9 cellular contexts compared by ENCODE assay signal in genomic region chr19:40611096-40611495, GRCh38. TPM values are rescaled to one million over a fixed set of nuclear protein-coding genes. Genes with fewer than 3 reads are reported as not detected.
DNase-seq lines count a peak whose midpoint lies in the region; ATAC-seq and TF ChIP-seq lines count a peak whose summit lies in the region.
"Had no signal": no experiment of that assay in that cellular context is flagged by ENCODE, and none has a peak within 500 bp of the region (broad histone marks: within the 10 kb centered on the region; RNA-seq: fewer than 3 reads in every experiment).

No MANE protein-coding gene starts in this region.

- H3K9me3 ChIP-seq in upper lobe of left lung = no peaks in the 10 kb centered on the region
- H3K9me3 ChIP-seq in PC-9 (ENCODE audit: insufficient read depth, low read depth) = no peaks in the 10 kb centered on the region
- H3K9me3 ChIP-seq: adrenal gland had no signal

- POLR2A ChIA-PET in PC-9 (lab: Charles Lee; ENCODE audit: unreplicated experiment) = no interaction called here

- intact Hi-C loops in PC-9 (cut with micrococcal nuclease; ENCODE audit: unreplicated experiment) = loop anchor here (5.0 kb wide), 1 partner anchor 106 kb away; the partner anchor contains the start of genes COQ8B and ITPKC

- peak overlapping the region; percentile 94 for H3K4me3 Mint-ChIP-seq in activated T-cell treated with anti-CD3 and anti-CD28 coated beads, Interleukin-2, amount 50 U/mL, for 24 hours

- DNase-seq in activated T-cell treated with anti-CD3 and anti-CD28 coated beads, Interleukin-2, amount 50 U/mL, for 24 hours = no peak
- no peak for DNase-seq in activated T-cell treated with anti-CD3 and anti-CD28 coated beads, Interleukin-2, amount 50 U/mL, for 48 hours
- DNase-seq in activated T-helper 1 cell treated with Interleukin-2 at 50 U/mL for 16 hours (ENCODE audit: low read depth) (peak; percentile 35), islet precursor cell (peak; percentile 52), upper lobe of left lung (peak; percentile 78 to 90), PC-9 (no peak), SKM-1 (lab: John Stamatoyannopoulos, UW; ENCODE audit: unreplicated experiment) (no peak), AG08395 (ENCODE audit: low spot score) (no peak)

- no peaks in the 10 kb centered on the region for H4K20me1 ChIP-seq in PC-9 (ENCODE audit: insufficient read depth)

- peak overlapping the region; percentile 97 for H3K27ac Mint-ChIP-seq in activated T-cell treated with anti-CD3 and anti-CD28 coated beads, Interleukin-2, amount 50 U/mL, for 24 hours

- ATAC-seq in upper lobe of left lung (ENCODE audit: low FRiP score in 2 of 2) = no peak

- TF ChIP-seq EP300 in upper lobe of left lung (IDR thresholded peaks at IDR 0.05) = no peak

- H3K27me3 ChIP-seq in upper lobe of left lung = peaks cover 0 to 20% (median 0%) of the 10 kb centered on the region in 4 donors
- no peaks in the 10 kb centered on the region for H3K27me3 ChIP-seq in PC-9 (ENCODE audit: insufficient read depth, low read depth)
- H3K27me3 ChIP-seq: adrenal gland had no signal

- H3K36me3 ChIP-seq in upper lobe of left lung = no peaks in the 10 kb centered on the region
- H3K36me3 ChIP-seq in PC-9 (ENCODE audit: low read depth) = no peaks in the 10 kb centered on the region
- H3K36me3 ChIP-seq: adrenal gland had no signal

- H2AFZ ChIP-seq in PC-9 = no peak overlapping the region

- BruUV-seq in PC-9 (replicated peaks; lab: Mats Ljungman, UMichigan) = no TSS peak

- H3K4me3 ChIP-seq in upper lobe of left lung = peak overlapping the region in 1 of 4 donors; percentile 55
- no peak overlapping the region for H3K4me3 ChIP-seq in PC-9

- peaks cover 21% of the 10 kb centered on the region for H3K36me3 Mint-ChIP-seq in activated T-cell treated with anti-CD3 and anti-CD28 coated beads, Interleukin-2, amount 50 U/mL, for 24 hours (ENCODE audit: low read depth)

- peaks cover 21% of the 10 kb centered on the region; the same call in 1 of the 2 replicates for H3F3A ChIP-seq in PC-9 (ENCODE audit: insufficient read depth, low read depth)

- no peaks in the 10 kb centered on the region for H3K27me3 Mint-ChIP-seq in activated T-cell treated with anti-CD3 and anti-CD28 coated beads, Interleukin-2, amount 50 U/mL, for 24 hours

- H3K9me2 ChIP-seq in PC-9 (ENCODE audit: insufficient read depth) = no peaks in the 10 kb centered on the region

- H3K27ac ChIP-seq in upper lobe of left lung (peak overlapping the region; percentile 73 to 87 (median 80)), PC-9 (no peak overlapping the region)

- WGBS in upper lobe of left lung, 2 donors = 60 to 82% methylated on average over 12 to 14 of the region's 15 CpGs

- peaks cover 70% of the 10 kb centered on the region for H3K4me1 Mint-ChIP-seq in activated T-cell treated with anti-CD3 and anti-CD28 coated beads, Interleukin-2, amount 50 U/mL, for 24 hours (ENCODE audit: low read depth)

- no peak for TF ChIP-seq CTCF in upper lobe of left lung (IDR thresholded peaks at IDR 0.05)
- no peak for TF ChIP-seq CTCF in PC-9 (conservative IDR thresholded peaks at IDR 0.05)

- no peak for TF ChIP-seq POLR2A in upper lobe of left lung (IDR thresholded peaks at IDR 0.05)

- H3K4me1 ChIP-seq in upper lobe of left lung = peaks cover 38 to 58% (median 46%) of the 10 kb centered on the region in 4 donors
- H3K4me1 ChIP-seq in PC-9 (replicated peaks; ENCODE audit: insufficient read depth) = peaks cover 27% of the 10 kb centered on the region

- no peaks in the 10 kb centered on the region for H3K9me3 Mint-ChIP-seq in activated T-cell treated with anti-CD3 and anti-CD28 coated beads, Interleukin-2, amount 50 U/mL, for 24 hours

- H3K4me2 ChIP-seq in PC-9 = no peak overlapping the region

- H3K79me2 ChIP-seq in PC-9 (ENCODE audit: low read depth) = no peaks in the 10 kb centered on the region

- CTCF ChIA-PET in PC-9 (lab: Charles Lee) = no interaction called here

RNA-seq across cellular contexts. Expression of gene LTBP4, which starts 9.9 kb away (rescaled TPM):
- 100 to 1,000 TPM; 125 to 541 (median 401) TPM for total RNA-seq in upper lobe of left lung
- total RNA-seq in PC-9 (2021) = 163 and 203 TPM in 2 replicates

RNA-seq across cellular contexts. Expression of gene SHKBP1, which starts 34.4 kb away (rescaled TPM):
- total RNA-seq in upper lobe of left lung (100 to 1,000 TPM in 2 of 6 donors, 10 to 100 TPM in 4; 60.6 to 232 (median 90.2) TPM), PC-9 (2021) (90.1 and 93.7 TPM in 2 replicates)

Comparison
In these comparisons a context has a peak if more than half of its experiments do, and no peak if none do; other contexts are left out.
1. DNase-seq: peak in activated T-helper 1 cell treated with Interleukin-2 at 50 U/mL for 16 hours (single experiment), islet precursor cell (single experiment) and upper lobe of left lung (2 of 2); none in activated T-cell treated with anti-CD3 and anti-CD28 coated beads, Interleukin-2, amount 50 U/mL, for 24 hours (single experiment), activated T-cell treated with anti-CD3 and anti-CD28 coated beads, Interleukin-2, amount 50 U/mL, for 48 hours (0 of 2), PC-9 (0 of 2), SKM-1 (single experiment) and AG08395 (single experiment).